ENCODE assay signal across 33 cellular contexts in genomic region chr6:7578949-7579348, GRCh38.
"Had no signal": no experiment of that assay in that cellular context is flagged by ENCODE, and none has a peak within 500 bp of the region (broad histone marks: within the 10 kb centered on the region; RNA-seq: fewer than 3 reads in every experiment).

No MANE protein-coding gene starts in this region.

- H3K4me1 Mint-ChIP-seq: activated B cell treated with CpG ODN at 0.5 μM for 24 hours; activated naive CD4-positive, alpha-beta T cell treated with anti-CD3 and anti-CD28 coated beads, Interleukin-2, amount 50 U/mL, for 24 hours; activated naive CD8-positive, alpha-beta T cell treated with anti-CD3 and anti-CD28 coated beads for 36 hours; activated naive CD8-positive, alpha-beta T cell treated with anti-CD3 and anti-CD28 coated beads, Interleukin-2, amount 50 U/mL, for 24 hours; endodermal cell; T-cell had no signal

- H3K27me3 ChIP-seq: body of pancreas, colonic mucosa had no signal

- ATAC-seq: activated CD4-positive, CD25-positive, alpha-beta regulatory T cell treated with anti-CD3 and anti-CD28 coated beads, Interleukin-2, amount 50 U/mL, for 24 hours; activated CD8-positive, alpha-beta T cell treated with anti-CD3 and anti-CD28 coated beads for 36 hours; activated naive CD8-positive, alpha-beta T cell treated with anti-CD3 and anti-CD28 coated beads, Interleukin-2, amount 50 U/mL, for 24 hours; activated T-cell treated with anti-CD3 and anti-CD28 coated beads, Interleukin-2, amount 50 U/mL, for 4 hours; body of pancreas; esophagus mucosa; T-cell had no signal

- H3K36me3 Mint-ChIP-seq: activated naive CD4-positive, alpha-beta T cell treated with anti-CD3 and anti-CD28 coated beads, Interleukin-2, amount 50 U/mL, for 24 hours; activated naive CD8-positive, alpha-beta T cell treated with anti-CD3 and anti-CD28 coated beads for 36 hours; T-cell had no signal

- H3K27ac Mint-ChIP-seq: activated B cell treated with CpG ODN at 0.5 μM for 24 hours; activated CD8-positive, alpha-beta T cell treated with anti-CD3 and anti-CD28 coated beads for 36 hours; activated naive CD4-positive, alpha-beta T cell treated with anti-CD3 and anti-CD28 coated beads for 36 hours; activated naive CD4-positive, alpha-beta T cell treated with anti-CD3 and anti-CD28 coated beads, Interleukin-2, amount 50 U/mL, for 24 hours; activated naive CD8-positive, alpha-beta T cell treated with anti-CD3 and anti-CD28 coated beads for 36 hours; activated naive CD8-positive, alpha-beta T cell treated with anti-CD3 and anti-CD28 coated beads, Interleukin-2, amount 50 U/mL, for 24 hours; activated T-helper 2 cell treated with anti-CD3 and anti-CD28 coated beads, Interferon-gamma antibody, Interleukin-2, Interleukin-4, amounts not matched to agents 10 μg/mL and 5 μg/mL and 100 μg/mL, durations not matched to agents 14 hours and 24 hours and 36 hours; dendritic cell treated with granulocyte-macrophage colony-stimulating factor and Interleukin-4, amounts not matched to agents 40 ng/mL and 50 ng/mL, for 4 days; endodermal cell; T-cell; T-helper 1 cell treated with Interleukin-12 subunit alpha and Interleukin-12 subunit beta and Interleukin-4 antibody, amounts not matched to agents 30 μg/mL and 1 μg/mL, for 36 hours; T-helper 2 cell treated with Interferon-gamma antibody and Interleukin-4, amounts not matched to agents 5 μg/mL and 100 μg/mL, for 36 hours had no signal

- H3K4me3 Mint-ChIP-seq: activated B cell treated with CpG ODN at 0.5 μM for 24 hours; activated CD8-positive, alpha-beta T cell treated with anti-CD3 and anti-CD28 coated beads for 36 hours; activated naive CD4-positive, alpha-beta T cell treated with anti-CD3 and anti-CD28 coated beads for 36 hours; activated naive CD4-positive, alpha-beta T cell treated with anti-CD3 and anti-CD28 coated beads, Interleukin-2, amount 50 U/mL, for 24 hours; activated naive CD8-positive, alpha-beta T cell treated with anti-CD3 and anti-CD28 coated beads for 36 hours; activated naive CD8-positive, alpha-beta T cell treated with anti-CD3 and anti-CD28 coated beads, Interleukin-2, amount 50 U/mL, for 24 hours; activated T-cell treated with anti-CD3 and anti-CD28 coated beads, Interleukin-2, amount 50 U/mL, for 4 hours; dendritic cell treated with granulocyte-macrophage colony-stimulating factor and Interleukin-4, amounts not matched to agents 40 ng/mL and 50 ng/mL, for 4 days; endodermal cell; T-cell; T-helper 1 cell treated with Interleukin-12 subunit alpha and Interleukin-12 subunit beta and Interleukin-4 antibody, amounts not matched to agents 30 μg/mL and 1 μg/mL, for 36 hours; T-helper 2 cell treated with Interferon-gamma antibody and Interleukin-4, amounts not matched to agents 5 μg/mL and 100 μg/mL, for 36 hours had no signal

- H3K9me3 Mint-ChIP-seq: activated B cell treated with CpG ODN at 0.5 μM for 24 hours; activated CD8-positive, alpha-beta T cell treated with anti-CD3 and anti-CD28 coated beads for 36 hours; activated naive CD4-positive, alpha-beta T cell treated with anti-CD3 and anti-CD28 coated beads for 36 hours; activated naive CD4-positive, alpha-beta T cell treated with anti-CD3 and anti-CD28 coated beads, Interleukin-2, amount 50 U/mL, for 24 hours; activated naive CD8-positive, alpha-beta T cell treated with anti-CD3 and anti-CD28 coated beads for 36 hours; activated naive CD8-positive, alpha-beta T cell treated with anti-CD3 and anti-CD28 coated beads, Interleukin-2, amount 50 U/mL, for 24 hours; activated T-cell treated with anti-CD3 and anti-CD28 coated beads, Interleukin-2, amount 50 U/mL, for 4 hours; activated T-helper 2 cell treated with anti-CD3 and anti-CD28 coated beads, Interferon-gamma antibody, Interleukin-2, Interleukin-4, amounts not matched to agents 10 μg/mL and 5 μg/mL and 100 μg/mL, durations not matched to agents 14 hours and 24 hours and 36 hours; dendritic cell treated with granulocyte-macrophage colony-stimulating factor and Interleukin-4, amounts not matched to agents 40 ng/mL and 50 ng/mL, for 4 days; endodermal cell; T-cell; T-helper 1 cell treated with Interleukin-12 subunit alpha and Interleukin-12 subunit beta and Interleukin-4 antibody, amounts not matched to agents 30 μg/mL and 1 μg/mL, for 36 hours; T-helper 2 cell treated with Interferon-gamma antibody and Interleukin-4, amounts not matched to agents 5 μg/mL and 100 μg/mL, for 36 hours had no signal

- H3K27ac ChIP-seq: body of pancreas, colonic mucosa, dorsolateral prefrontal cortex, WERI-Rb-1 had no signal

- H3K4me1 ChIP-seq: body of pancreas, colonic mucosa had no signal

- H3K4me3 ChIP-seq: body of pancreas, colonic mucosa, dorsolateral prefrontal cortex had no signal

- DNase-seq: activated B cell treated with CpG ODN at 0.5 μM for 24 hours; activated CD4-positive, alpha-beta T cell treated with anti-CD3 and anti-CD28 coated beads for 48 hours; activated CD4-positive, alpha-beta T cell treated with anti-CD3 and anti-CD28 coated beads, Interleukin-2, amount 50 U/mL, for 1 hour; activated CD4-positive, alpha-beta T cell treated with anti-CD3 and anti-CD28 coated beads, Interleukin-2, amount 50 U/mL, for 48 hours; activated CD8-positive, alpha-beta memory T cell treated with anti-CD3 and anti-CD28 coated beads for 24 hours; activated CD8-positive, alpha-beta T cell treated with anti-CD3 and anti-CD28 coated beads for 36 hours; activated effector memory CD4-positive, alpha-beta T cell treated with anti-CD3 and anti-CD28 coated beads, Interleukin-2, amount 50 U/mL, for 16 hours; activated naive CD4-positive, alpha-beta T cell treated with anti-CD3 and anti-CD28 coated beads for 36 hours; activated naive CD8-positive, alpha-beta T cell treated with anti-CD3 and anti-CD28 coated beads for 36 hours; activated naive CD8-positive, alpha-beta T cell treated with anti-CD3 and anti-CD28 coated beads, Interleukin-2, amount 50 U/mL, for 24 hours; activated T-cell treated with anti-CD3 and anti-CD28 coated beads, Interleukin-2, amount 50 U/mL, for 4 hours; amniotic stem cell; anterior cingulate cortex; body of pancreas; caudate nucleus; colonic mucosa; dorsolateral prefrontal cortex; effector memory CD4-positive, alpha-beta T cell; endodermal cell; foreskin fibroblast; head of caudate nucleus; SW 1271; T-cell; T1000; WERI-Rb-1 had no signal

- H3K27me3 Mint-ChIP-seq: activated naive CD4-positive, alpha-beta T cell treated with anti-CD3 and anti-CD28 coated beads, Interleukin-2, amount 50 U/mL, for 24 hours had no signal

- H3K9me3 ChIP-seq: body of pancreas, colonic mucosa had no signal

- FAIRE-seq: frontal cortex had no signal
